ENCODE assay signal across 9 cellular contexts in genomic region chr3:186099178-186099577, GRCh38. TPM values are rescaled to one million over a fixed set of nuclear protein-coding genes. Genes with fewer than 3 reads are reported as not detected.
DNase-seq lines count a peak whose midpoint lies in the region; ATAC-seq and TF ChIP-seq lines count a peak whose summit lies in the region.
"Had no signal": no experiment of that assay in that cellular context is flagged by ENCODE, and none has a peak within 500 bp of the region (broad histone marks: within the 10 kb centered on the region; RNA-seq: fewer than 3 reads in every experiment).

No MANE protein-coding gene starts in this region.

- WGBS in adrenal gland, 4 donors: 27 to 50% (median 45%) methylated on average over 5 of the region's 5 CpGs
- whole genome bisulfite sequencing in hepatocyte (ENCODE audit: low lambda C conversion rate, missing lambda C conversion rate): 48% methylated on average over 5 of the region's 5 CpGs

- H3K4me2 ChIP-seq in hepatocyte: peak overlapping the region; percentile 77

- no peaks in the 10 kb centered on the region for H4K20me1 ChIP-seq in hepatocyte (ENCODE audit: insufficient read depth, poor library complexity, severe bottlenecking)

- peaks cover 0 to 9% of the 10 kb centered on the region in 2 donors for H3K36me3 ChIP-seq in adrenal gland (replicated peaks in 1 of 2)
- no peaks in the 10 kb centered on the region for H3K36me3 ChIP-seq in hepatocyte (replicated peaks; ENCODE audit: insufficient read depth, low read depth)
- peaks cover under 1% of the 10 kb centered on the region for H3K36me3 ChIP-seq in upper lobe of right lung

- TF ChIP-seq CTCF in adrenal gland (IDR thresholded peaks at IDR 0.05) (no peak), hepatocyte (IDR thresholded peaks at IDR 0.05; ENCODE audit: poor library complexity) (no peak), upper lobe of right lung (IDR thresholded peaks at IDR 0.05) (no peak)

- DNase-seq in NCI-H748 (lab: John Stamatoyannopoulos, UW; ENCODE audit: unreplicated experiment) (peak; percentile 0), NCI-H748 treated with DMSO at 0.1 percent for 48 hours (lab: John Stamatoyannopoulos, UW) (no peak), adrenal gland (peak; percentile 69 to 93 (median 87)), hepatocyte (ENCODE audit: low spot score) (peak; percentile 62), upper lobe of right lung (peak; percentile 69), NK-92 (lab: John Stamatoyannopoulos, UW; ENCODE audit: unreplicated experiment) (no peak), AML-193 (lab: John Stamatoyannopoulos, UW) (no peak)
- DNase-seq: NCI-H146 had no signal

- no peaks in the 10 kb centered on the region for H3K9me3 ChIP-seq in adrenal gland (replicated peaks in 1 of 3)
- no peaks in the 10 kb centered on the region for H3K9me3 ChIP-seq in hepatocyte (ENCODE audit: low read depth)
- no peaks in the 10 kb centered on the region for H3K9me3 ChIP-seq in upper lobe of right lung

- no peak for ATAC-seq in upper lobe of right lung
- no peak for ATAC-seq in HG03280 (IDR thresholded peaks at IDR 0.05; ENCODE audit: unreplicated experiment)

- H3K27ac ChIP-seq in adrenal gland (peak overlapping the region in 3 of 5 donors; percentile 40 to 63 (median 46)), hepatocyte (peak overlapping the region; percentile 12), upper lobe of right lung (no peak overlapping the region)

- H3K4me1 ChIP-seq in adrenal gland (replicated peaks in 1 of 2): peaks cover 28 to 43% of the 10 kb centered on the region in 2 donors
- H3K4me1 ChIP-seq in hepatocyte (ENCODE audit: insufficient read depth): peaks cover 33% of the 10 kb centered on the region
- H3K4me1 ChIP-seq in upper lobe of right lung: peaks cover 32% of the 10 kb centered on the region

- H3K4me3 ChIP-seq in adrenal gland (no peak overlapping the region), hepatocyte (no peak overlapping the region), upper lobe of right lung (no peak overlapping the region)

- no peaks in the 10 kb centered on the region for H3K79me2 ChIP-seq in hepatocyte

- no peaks in the 10 kb centered on the region for H3K9me2 ChIP-seq in hepatocyte (replicated peaks; ENCODE audit: insufficient read depth)

- intact Hi-C loops in adrenal gland (cut with DNase I): no loop called here
- intact Hi-C loops in upper lobe of right lung (cut with DNase I): no loop called here

- H2AFZ ChIP-seq in hepatocyte: no peak overlapping the region

- H3K27me3 ChIP-seq in adrenal gland: no peaks in the 10 kb centered on the region
- H3K27me3 ChIP-seq in hepatocyte: no peaks in the 10 kb centered on the region
- H3K27me3 ChIP-seq in upper lobe of right lung: no peaks in the 10 kb centered on the region

- peak in 1 of 2 donors; percentile 18 for TF ChIP-seq POLR2A in adrenal gland (IDR thresholded peaks at IDR 0.05)

RNA-seq across cellular contexts. Expression of gene ETV5, which starts 9.7 kb away (rescaled TPM):
- total RNA-seq in adrenal gland (100 to 1,000 TPM in 2 of 8 donors, 10 to 100 TPM in 6; 17.2 to 114 (median 77.9) TPM), hepatocyte (9.0 and 12.2 TPM in 2 replicates), upper lobe of right lung (56.3 TPM)
- polyA plus RNA-seq in adrenal gland (10 to 100 TPM; 19.4 to 55.6 (median 29.0) TPM), hepatocyte (15.0 and 23.6 TPM in 2 replicates)

Comparison
In these comparisons a context has a peak if more than half of its experiments do, and no peak if none do; other contexts are left out.
1. DNase-seq: peak in NCI-H748 (single experiment), adrenal gland (7 of 7), hepatocyte (single experiment) and upper lobe of right lung (single experiment); none in NCI-H748 treated with DMSO at 0.1 percent for 48 hours (single experiment), NK-92 (single experiment) and AML-193 (0 of 2).